Comparison of ENCODE assay signal across 8 cellular contexts in the genomic region with DNA sequence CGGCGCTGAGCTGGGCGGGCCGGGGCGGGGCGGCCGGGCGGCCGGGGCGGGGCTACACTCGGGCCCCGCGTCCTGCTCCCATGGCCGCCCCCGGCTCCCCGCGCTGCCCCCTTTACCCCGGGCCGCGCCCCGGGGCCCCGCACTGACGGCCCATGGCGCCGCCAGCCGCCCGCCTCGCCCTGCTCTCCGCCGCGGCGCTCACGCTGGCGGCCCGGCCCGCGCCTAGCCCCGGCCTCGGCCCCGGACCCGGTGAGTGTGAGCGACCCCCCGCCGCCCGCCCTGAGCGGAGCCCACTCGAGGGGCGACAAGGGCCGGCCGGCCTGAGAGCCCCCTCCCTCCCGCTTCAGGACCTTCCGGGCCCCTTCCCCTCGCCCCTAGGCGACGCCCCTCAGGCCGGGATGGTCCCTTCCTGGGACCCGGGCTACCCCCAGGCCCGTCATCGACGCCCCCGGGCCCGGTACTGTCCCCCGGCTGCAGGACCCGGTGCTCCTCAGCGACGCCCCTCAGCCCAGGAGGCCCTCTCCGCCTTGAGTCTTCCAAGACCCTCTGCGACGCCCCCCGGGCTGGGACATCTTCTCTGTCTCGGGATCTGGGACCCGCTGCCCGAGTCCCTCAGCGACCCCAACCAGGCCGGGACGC. TPM values are rescaled to one million over a fixed set of nuclear protein-coding genes. Genes with fewer than 3 reads are reported as not detected.
DNase-seq lines count a peak whose midpoint lies in the region; ATAC-seq and TF ChIP-seq lines count a peak whose summit lies in the region.

A gene with protein sequence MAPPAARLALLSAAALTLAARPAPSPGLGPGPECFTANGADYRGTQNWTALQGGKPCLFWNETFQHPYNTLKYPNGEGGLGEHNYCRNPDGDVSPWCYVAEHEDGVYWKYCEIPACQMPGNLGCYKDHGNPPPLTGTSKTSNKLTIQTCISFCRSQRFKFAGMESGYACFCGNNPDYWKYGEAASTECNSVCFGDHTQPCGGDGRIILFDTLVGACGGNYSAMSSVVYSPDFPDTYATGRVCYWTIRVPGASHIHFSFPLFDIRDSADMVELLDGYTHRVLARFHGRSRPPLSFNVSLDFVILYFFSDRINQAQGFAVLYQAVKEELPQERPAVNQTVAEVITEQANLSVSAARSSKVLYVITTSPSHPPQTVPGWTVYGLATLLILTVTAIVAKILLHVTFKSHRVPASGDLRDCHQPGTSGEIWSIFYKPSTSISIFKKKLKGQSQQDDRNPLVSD (plus strand): TSS at position 57 of the 639 bp plus-strand sequence. CDS start 96 bp downstream, at position 153.

- H3K4me1 ChIP-seq in mononuclear cell (ENCODE audit: insufficient read depth, low read length) (peaks cover 24% of the 10 kb centered on the region), vagina (peaks cover 45% of the 10 kb centered on the region)

- H3K4me3 ChIP-seq in BJ (ENCODE audit: low read depth, low read length) (peak within 1 kb of the TSS; percentile 58), coronary artery (peak within 1 kb of the TSS; percentile 95), mononuclear cell (ENCODE audit: low read length) (peak within 1 kb of the TSS; percentile 36), vagina (peak within 1 kb of the TSS; percentile 79 to 82)

- peaks cover 12% of the 10 kb centered on the region for H3K27me3 ChIP-seq in BJ (ENCODE audit: control insufficient read depth, insufficient read depth, low read length)
- H3K27me3 ChIP-seq in mononuclear cell (ENCODE audit: insufficient read depth, low read length), result peaks cover 68% of the 10 kb centered on the region
- no peaks in the 10 kb centered on the region for H3K27me3 ChIP-seq in vagina

- POLR2A ChIA-PET in BJ (lab: Charles Lee), result no interaction called here

- intact Hi-C loops in vagina (cut with DNase I), result no loop called here

- CTCF ChIA-PET in BJ (lab: Yijun Ruan, JAX), result interaction anchor here (1.0 kb wide), 1 partner anchor 32 kb away, joined by 3 read pairs; no protein-coding TSS in a partner anchor

- H3K9me3 ChIP-seq in mononuclear cell (ENCODE audit: low read depth, low read length) (no peaks in the 10 kb centered on the region), vagina (no peaks in the 10 kb centered on the region)

- no peak for DNase-seq in BJ (ENCODE audit: low read depth)
- no peak for DNase-seq in coronary artery (ENCODE audit: low spot score)
- DNase-seq in vagina (ENCODE audit: extremely low spot score in 2 of 2), result no peak
- no peak for DNase-seq in NCI-H526 (lab: John Stamatoyannopoulos, UW)
- DNase-seq in effector CD8-positive, alpha-beta T cell (lab: John Stamatoyannopoulos, UW), result no peak
- no peak for DNase-seq in HT-29 (ENCODE audit: low spot score)

- peak; percentile 16 for ATAC-seq in HG03571 (IDR thresholded peaks at IDR 0.05; ENCODE audit: unreplicated experiment)

- TF ChIP-seq CTCF in BJ (IDR thresholded peaks at IDR 0.05; ENCODE audit: insufficient read depth, low read depth, low read length) (no peak), coronary artery (IDR thresholded peaks at IDR 0.05) (no peak), vagina (IDR thresholded peaks at IDR 0.05) (no peak)

- no peak for TF ChIP-seq POLR2A in vagina (IDR thresholded peaks at IDR 0.05)

- H3K36me3 ChIP-seq in BJ (ENCODE audit: control insufficient read depth, insufficient read depth, low read length) (no peaks in the 10 kb centered on the region), vagina (no peaks in the 10 kb centered on the region)

- peak within 1 kb of the TSS; percentile 33 to 68 for H3K27ac ChIP-seq in coronary artery
- H3K27ac ChIP-seq in vagina, result peak within 1 kb of the TSS; percentile 84

RNA-seq across cellular contexts. Expression of the gene that starts here (rescaled TPM):
- 1.6 and 2.1 TPM in 2 replicates for polyA plus RNA-seq in BJ (2011; rRNA removed)
- polyA minus RNA-seq in BJ (2011; rRNA and poly(A)+ RNA removed), result 2.6 and 3.2 TPM in 2 replicates
- 0.42 TPM for total RNA-seq in mononuclear cell
- 24.6 TPM for total RNA-seq in vagina
- 4.6 and 6.8 TPM in 2 replicates for total RNA-seq in HT-29 (2014; rRNA removed; shearing (Covaris generic))

Comparison
In these comparisons a context has a peak if more than half of its experiments do, and no peak if none do; other contexts are left out.
1. H3K4me3 ChIP-seq: peak in every context shown above with its lines; median percentile 95 in coronary artery; 80 in vagina; 58 in BJ; 36 in mononuclear cell.